Comparison of ENCODE assay signal across 1 cellular context in genomic region chr2:122139739-122140138, GRCh38.
TF ChIP-seq lines count a peak whose summit lies in the region.

No MANE protein-coding gene starts in this region.

TF ChIP-seq in GM23338, 12 proteins besides CTCF, POLR2A, EP300 and RAD21 (continued from another document):
- TF ChIP-seq, protein P1, sequence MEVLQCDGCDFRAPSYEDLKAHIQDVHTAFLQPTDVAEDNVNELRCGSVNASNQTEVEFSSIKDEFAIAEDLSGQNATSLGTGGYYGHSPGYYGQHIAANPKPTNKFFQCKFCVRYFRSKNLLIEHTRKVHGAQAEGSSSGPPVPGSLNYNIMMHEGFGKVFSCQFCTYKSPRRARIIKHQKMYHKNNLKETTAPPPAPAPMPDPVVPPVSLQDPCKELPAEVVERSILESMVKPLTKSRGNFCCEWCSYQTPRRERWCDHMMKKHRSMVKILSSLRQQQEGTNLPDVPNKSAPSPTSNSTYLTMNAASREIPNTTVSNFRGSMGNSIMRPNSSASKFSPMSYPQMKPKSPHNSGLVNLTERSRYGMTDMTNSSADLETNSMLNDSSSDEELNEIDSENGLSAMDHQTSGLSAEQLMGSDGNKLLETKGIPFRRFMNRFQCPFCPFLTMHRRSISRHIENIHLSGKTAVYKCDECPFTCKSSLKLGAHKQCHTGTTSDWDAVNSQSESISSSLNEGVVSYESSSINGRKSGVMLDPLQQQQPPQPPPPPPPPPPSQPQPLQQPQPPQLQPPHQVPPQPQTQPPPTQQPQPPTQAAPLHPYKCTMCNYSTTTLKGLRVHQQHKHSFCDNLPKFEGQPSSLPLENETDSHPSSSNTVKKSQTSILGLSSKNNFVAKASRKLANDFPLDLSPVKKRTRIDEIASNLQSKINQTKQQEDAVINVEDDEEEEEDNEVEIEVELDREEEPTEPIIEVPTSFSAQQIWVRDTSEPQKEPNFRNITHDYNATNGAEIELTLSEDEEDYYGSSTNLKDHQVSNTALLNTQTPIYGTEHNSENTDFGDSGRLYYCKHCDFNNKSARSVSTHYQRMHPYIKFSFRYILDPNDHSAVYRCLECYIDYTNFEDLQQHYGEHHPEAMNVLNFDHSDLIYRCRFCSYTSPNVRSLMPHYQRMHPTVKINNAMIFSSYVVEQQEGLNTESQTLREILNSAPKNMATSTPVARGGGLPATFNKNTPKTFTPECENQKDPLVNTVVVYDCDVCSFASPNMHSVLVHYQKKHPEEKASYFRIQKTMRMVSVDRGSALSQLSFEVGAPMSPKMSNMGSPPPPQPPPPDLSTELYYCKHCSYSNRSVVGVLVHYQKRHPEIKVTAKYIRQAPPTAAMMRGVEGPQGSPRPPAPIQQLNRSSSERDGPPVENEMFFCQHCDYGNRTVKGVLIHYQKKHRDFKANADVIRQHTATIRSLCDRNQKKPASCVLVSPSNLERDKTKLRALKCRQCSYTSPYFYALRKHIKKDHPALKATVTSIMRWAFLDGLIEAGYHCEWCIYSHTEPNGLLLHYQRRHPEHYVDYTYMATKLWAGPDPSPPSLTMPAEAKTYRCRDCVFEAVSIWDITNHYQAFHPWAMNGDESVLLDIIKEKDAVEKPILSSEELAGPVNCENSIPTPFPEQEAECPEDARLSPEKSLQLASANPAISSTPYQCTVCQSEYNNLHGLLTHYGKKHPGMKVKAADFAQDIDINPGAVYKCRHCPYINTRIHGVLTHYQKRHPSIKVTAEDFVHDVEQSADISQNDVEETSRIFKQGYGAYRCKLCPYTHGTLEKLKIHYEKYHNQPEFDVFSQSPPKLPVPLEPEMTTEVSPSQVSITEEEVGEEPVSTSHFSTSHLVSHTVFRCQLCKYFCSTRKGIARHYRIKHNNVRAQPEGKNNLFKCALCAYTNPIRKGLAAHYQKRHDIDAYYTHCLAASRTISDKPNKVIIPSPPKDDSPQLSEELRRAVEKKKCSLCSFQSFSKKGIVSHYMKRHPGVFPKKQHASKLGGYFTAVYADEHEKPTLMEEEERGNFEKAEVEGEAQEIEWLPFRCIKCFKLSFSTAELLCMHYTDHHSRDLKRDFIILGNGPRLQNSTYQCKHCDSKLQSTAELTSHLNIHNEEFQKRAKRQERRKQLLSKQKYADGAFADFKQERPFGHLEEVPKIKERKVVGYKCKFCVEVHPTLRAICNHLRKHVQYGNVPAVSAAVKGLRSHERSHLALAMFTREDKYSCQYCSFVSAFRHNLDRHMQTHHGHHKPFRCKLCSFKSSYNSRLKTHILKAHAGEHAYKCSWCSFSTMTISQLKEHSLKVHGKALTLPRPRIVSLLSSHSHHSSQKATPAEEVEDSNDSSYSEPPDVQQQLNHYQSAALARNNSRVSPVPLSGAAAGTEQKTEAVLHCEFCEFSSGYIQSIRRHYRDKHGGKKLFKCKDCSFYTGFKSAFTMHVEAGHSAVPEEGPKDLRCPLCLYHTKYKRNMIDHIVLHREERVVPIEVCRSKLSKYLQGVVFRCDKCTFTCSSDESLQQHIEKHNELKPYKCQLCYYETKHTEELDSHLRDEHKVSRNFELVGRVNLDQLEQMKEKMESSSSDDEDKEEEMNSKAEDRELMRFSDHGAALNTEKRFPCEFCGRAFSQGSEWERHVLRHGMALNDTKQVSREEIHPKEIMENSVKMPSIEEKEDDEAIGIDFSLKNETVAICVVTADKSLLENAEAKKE (CRISPR knock-in tag; IDR thresholded peaks at IDR 0.05) = no peak
- TF ChIP-seq STAT1 (IDR thresholded peaks at IDR 0.05; ENCODE audit: unreplicated experiment) (no peak), EZH2 (IDR thresholded peaks at IDR 0.05; ENCODE audit: low read depth, unreplicated experiment) (no peak)
